In the genomic region with DNA sequence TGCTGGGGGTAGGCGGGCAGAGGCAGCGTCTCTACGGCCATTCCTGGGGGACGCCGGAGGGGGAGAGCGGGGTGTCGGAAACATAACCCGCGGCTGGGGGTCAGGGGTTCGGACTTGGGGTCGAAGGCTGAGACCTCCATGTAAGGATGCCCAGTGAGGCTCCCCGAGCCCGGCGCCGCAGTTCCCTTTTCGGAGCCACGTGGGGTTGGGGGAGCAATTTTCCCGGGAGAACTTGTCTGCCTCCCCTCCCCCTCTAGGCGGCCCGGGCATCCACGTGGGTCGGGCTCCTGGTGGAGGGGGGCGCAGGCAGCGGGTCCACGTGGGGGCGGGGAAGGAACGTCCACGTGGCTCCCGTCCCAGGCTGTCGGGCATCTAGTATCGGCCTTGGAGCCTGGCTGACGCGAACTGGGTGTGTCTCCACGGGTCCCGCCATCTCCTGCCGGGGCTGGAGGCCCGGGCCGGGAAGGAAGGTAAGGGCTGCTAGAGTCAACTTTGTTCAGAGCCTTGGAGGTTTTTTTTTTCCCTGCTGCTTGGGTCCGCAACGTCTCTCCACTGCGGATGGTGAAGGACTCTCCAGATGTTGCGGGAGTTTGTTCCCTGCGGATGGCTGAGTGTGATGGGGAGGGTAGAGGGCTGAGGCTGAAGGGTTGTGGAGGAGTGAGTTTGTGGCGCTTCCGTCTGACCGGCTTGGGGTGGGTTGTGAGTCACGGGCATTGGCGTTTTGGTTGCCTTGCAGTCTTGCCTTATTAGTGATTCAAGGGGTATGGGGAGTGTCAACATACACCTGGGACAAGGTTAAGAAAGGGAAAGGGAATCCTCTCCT, we compare ENCODE assay signal across 8 cellular contexts. TPM values are rescaled to one million over a fixed set of nuclear protein-coding genes. Genes with fewer than 3 reads are reported as not detected.
DNase-seq lines count a peak whose midpoint lies in the region; ATAC-seq and TF ChIP-seq lines count a peak whose summit lies in the region.

No MANE protein-coding gene starts in this region.

- TF ChIP-seq CTCF in DOHH2 (IDR thresholded peaks at IDR 0.05; ENCODE audit: low read depth, low read length, poor library complexity, severe bottlenecking) (no peak), heart right ventricle (IDR thresholded peaks at IDR 0.05) (no peak), parathyroid adenoma (IDR thresholded peaks at IDR 0.05) (no peak), upper lobe of right lung (IDR thresholded peaks at IDR 0.05) (no peak)

- intact Hi-C loops in heart right ventricle (cut with DNase I) (loop anchor here in 1 of 10 donors (2.0 to 5.0 kb wide), 2 partner anchors 69 to 369 kb away; a partner anchor contains a TSS), upper lobe of right lung (cut with DNase I) (no loop called here)

- peaks cover 65% of the 10 kb centered on the region for H3K79me2 ChIP-seq in DOHH2 (ENCODE audit: control insufficient read depth, low read length)
- H3K79me2 ChIP-seq in parathyroid adenoma = peaks cover 32% of the 10 kb centered on the region

- H3K4me2 ChIP-seq in DOHH2 (ENCODE audit: low read length) = peak overlapping the region; percentile 87
- H3K4me2 ChIP-seq in parathyroid adenoma (ENCODE audit: low read length) = peak overlapping the region; percentile 91

- H2AFZ ChIP-seq in parathyroid adenoma = peak overlapping the region; percentile 96

- 1 to 2% methylated on average over 42 to 47 of the region's 48 CpGs for WGBS in heart right ventricle, 2 donors

- ATAC-seq in HG03439 (IDR thresholded peaks at IDR 0.05; ENCODE audit: unreplicated experiment) (peak; percentile 5), heart right ventricle (peak; percentile 25 to 78 (median 48)), upper lobe of right lung (peak; percentile 60), HG02763 (IDR thresholded peaks at IDR 0.05; ENCODE audit: unreplicated experiment) (no peak)

- H3K27me3 ChIP-seq in DOHH2 (ENCODE audit: control insufficient read depth, low read length) (no peaks in the 10 kb centered on the region), SJSA1 (replicated peaks) (no peaks in the 10 kb centered on the region), adipocyte (replicated peaks; ENCODE audit: control insufficient read depth, insufficient read depth, low read length) (no peaks in the 10 kb centered on the region), heart right ventricle (no peaks in the 10 kb centered on the region), parathyroid adenoma (ENCODE audit: control insufficient read depth, insufficient read depth, low read length) (no peaks in the 10 kb centered on the region), upper lobe of right lung (no peaks in the 10 kb centered on the region)

- H3K4me3 ChIP-seq in DOHH2 (ENCODE audit: low read length) (peak overlapping the region; percentile 93), SJSA1 (peak overlapping the region; percentile 76), adipocyte (ENCODE audit: low read length) (peak overlapping the region; percentile 90), heart right ventricle (peak overlapping the region; percentile 54 to 99 (median 88)), parathyroid adenoma (ENCODE audit: low read depth, low read length) (peak overlapping the region; percentile 89), upper lobe of right lung (peak overlapping the region; percentile 98)

- peaks cover 12% of the 10 kb centered on the region; the same call in 1 of the 2 replicates for H4K20me1 ChIP-seq in DOHH2 (ENCODE audit: control insufficient read depth, insufficient read depth, low read depth, low read length)

- H3F3A ChIP-seq in DOHH2 (ENCODE audit: control insufficient read depth, insufficient read depth) = no peaks in the 10 kb centered on the region

- H3K4me1 ChIP-seq in DOHH2 (ENCODE audit: control insufficient read depth, low read length) (peaks cover 28% of the 10 kb centered on the region), SJSA1 (replicated peaks) (peaks cover 26% of the 10 kb centered on the region), adipocyte (ENCODE audit: control insufficient read depth, insufficient read depth, low read length) (peaks cover 17% of the 10 kb centered on the region), heart right ventricle (peaks cover 6 to 46% (median 41%) of the 10 kb centered on the region in 9 donors), parathyroid adenoma (peaks cover 4% of the 10 kb centered on the region), upper lobe of right lung (peaks cover 27% of the 10 kb centered on the region)

- DNase-seq in SJSA1 (ENCODE audit: low read depth in 1 of 2, low spot score in 2 of 2) (peak; percentile 72 to 90), adipocyte (ENCODE audit: low read depth) (peak; percentile 91), heart right ventricle (peak; percentile 67 to 82), upper lobe of right lung (peak; percentile 90)

- H3K9me3 ChIP-seq in DOHH2 (ENCODE audit: control insufficient read depth, insufficient read depth, low read length) (no peaks in the 10 kb centered on the region), SJSA1 (replicated peaks) (no peaks in the 10 kb centered on the region), adipocyte (ENCODE audit: control insufficient read depth, low read length) (no peaks in the 10 kb centered on the region), heart right ventricle (no peaks in the 10 kb centered on the region), parathyroid adenoma (ENCODE audit: control insufficient read depth, low read length) (no peaks in the 10 kb centered on the region), upper lobe of right lung (no peaks in the 10 kb centered on the region)

- H3K36me3 ChIP-seq in DOHH2 (ENCODE audit: control insufficient read depth, low read length) (peaks cover 56% of the 10 kb centered on the region), SJSA1 (peaks cover 43% of the 10 kb centered on the region), adipocyte (ENCODE audit: control insufficient read depth, insufficient read depth, low read length, severe bottlenecking) (peaks cover 13% of the 10 kb centered on the region), heart right ventricle (peaks cover 0 to 13% (median 8%) of the 10 kb centered on the region in 9 donors), parathyroid adenoma (ENCODE audit: control insufficient read depth, insufficient read depth, low read length) (no peaks in the 10 kb centered on the region), upper lobe of right lung (peaks cover 10% of the 10 kb centered on the region)

- H3K9ac ChIP-seq in adipocyte (ENCODE audit: low read length) (peak overlapping the region; percentile 98), parathyroid adenoma (peak overlapping the region; percentile 38)

- H3K27ac ChIP-seq in DOHH2 (ENCODE audit: low read depth, low read length) (peak overlapping the region; percentile 65), SJSA1 (peak overlapping the region; percentile 80), heart right ventricle (peak overlapping the region; percentile 60 to 97 (median 96)), parathyroid adenoma (peak overlapping the region; percentile 87), upper lobe of right lung (peak overlapping the region; percentile 97)

- H3K9me2 ChIP-seq in DOHH2 (replicated peaks; ENCODE audit: control insufficient read depth, low read length) = no peaks in the 10 kb centered on the region

RNA-seq across cellular contexts. Expression of a gene that starts 0.7 kb away (rescaled TPM):
- total RNA-seq in SJSA1 (2014; rRNA removed; shearing (Covaris generic)) = 17.8 and 18.2 TPM in 2 replicates
- total RNA-seq in heart right ventricle = 10 to 100 TPM; 10.6 to 22.7 (median 13.0) TPM
- 10 to 100 TPM; 14.1 to 14.9 TPM for polyA plus RNA-seq in heart right ventricle
- 38.3 TPM for total RNA-seq in upper lobe of right lung

RNA-seq across cellular contexts. Expression of a gene that starts 13.4 kb away (rescaled TPM):
- 22.5 and 29.0 TPM in 2 replicates for total RNA-seq in SJSA1 (2014; rRNA removed; shearing (Covaris generic))
- total RNA-seq in heart right ventricle (10 to 100 TPM; 39.2 to 63.8 (median 56.3) TPM), upper lobe of right lung (60.1 TPM)
- 10 to 100 TPM; 21.9 to 22.9 TPM for polyA plus RNA-seq in heart right ventricle

RNA-seq across cellular contexts. Expression of a gene that starts 18.6 kb away (rescaled TPM):
- total RNA-seq in SJSA1 (2014; rRNA removed; shearing (Covaris generic)) = 60.1 and 60.2 TPM in 2 replicates
- total RNA-seq in heart right ventricle (10 to 100 TPM; 22.3 to 45.5 (median 29.0) TPM), upper lobe of right lung (37.9 TPM)
- polyA plus RNA-seq in heart right ventricle = 10 to 100 TPM in 1 of 2 donors, 1 to 10 TPM in 1; 8.6 to 24.0 TPM
